Comparison of ENCODE assay signal across 10 cellular contexts in the genomic region with DNA sequence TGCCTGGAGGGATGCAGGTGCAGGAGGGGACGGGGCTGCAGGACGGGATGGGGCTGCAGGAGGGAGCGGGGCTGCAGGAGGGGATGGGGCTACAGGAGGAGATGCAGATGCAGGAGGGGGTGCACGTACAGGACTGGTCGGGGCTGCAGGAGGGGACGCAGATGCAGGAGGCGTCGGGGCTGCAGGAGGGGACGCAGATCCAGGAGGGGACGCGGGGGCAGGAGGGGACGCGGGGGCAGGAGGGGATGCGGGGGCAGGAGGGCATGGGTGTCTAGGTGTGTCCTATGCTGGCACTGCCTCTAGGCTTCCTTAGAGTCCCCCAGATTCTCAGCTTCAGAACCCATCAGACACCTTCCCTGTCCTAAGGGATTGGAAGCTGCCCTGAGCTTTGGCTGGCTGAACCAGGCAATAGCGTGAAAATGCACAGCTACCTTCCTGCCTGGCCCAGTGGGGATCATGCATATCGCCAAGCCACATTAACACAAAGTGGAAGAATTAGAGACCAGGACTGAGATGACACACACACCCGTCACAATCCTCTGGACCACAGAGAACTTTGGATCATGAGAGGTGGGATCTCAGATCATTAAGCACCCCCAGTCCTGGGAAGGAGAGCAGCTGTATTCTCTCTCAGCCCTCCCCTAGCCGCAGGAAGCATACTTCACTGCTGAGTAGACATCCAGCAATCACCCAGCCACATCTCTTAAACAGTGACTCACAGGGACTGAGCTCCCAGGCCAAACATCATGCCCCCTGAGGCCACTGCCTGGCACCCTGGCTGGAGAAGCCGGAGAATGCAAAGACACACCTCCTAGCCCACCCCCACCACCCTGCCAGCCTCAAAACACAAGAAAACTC.
DNase-seq lines count a peak whose midpoint lies in the region; ATAC-seq lines count a peak whose summit lies in the region.
"Had no signal": no experiment of that assay in that cellular context is flagged by ENCODE, and none has a peak within 500 bp of the region (broad histone marks: within the 10 kb centered on the region; RNA-seq: fewer than 3 reads in every experiment).

No MANE protein-coding gene starts in this region.

- H3K27ac Mint-ChIP-seq in activated CD4-positive, alpha-beta memory T cell treated with anti-CD3 and anti-CD28 coated beads, Interleukin-2, amount 10 ng/mL, durations not matched to agents 7 days and 5 days, result no peak overlapping the region
- H3K27ac Mint-ChIP-seq: activated naive CD4-positive, alpha-beta T cell treated with anti-CD3 and anti-CD28 coated beads, Interleukin-2, amount 50 U/mL, for 24 hours had no signal

- intact Hi-C loops in posterior vena cava (cut with DNase I), result loop anchor here (10.0 kb wide), 1 partner anchor 128 kb away; no protein-coding TSS in a partner anchor
- intact Hi-C loops in Right ventricle myocardium inferior (cut with DNase I), result loop anchor here (10.0 kb wide), 2 partner anchors 478 to 518 kb away; partner anchors contain the start of gene FHIP2A

- CTCF ChIA-PET in activated CD4-positive, alpha-beta memory T cell treated with anti-CD3 and anti-CD28 coated beads, Interleukin-2, amount 10 ng/mL, durations not matched to agents 7 days and 5 days (lab: Charles Lee), result no interaction called here

- H3K27me3 Mint-ChIP-seq in activated CD4-positive, alpha-beta memory T cell treated with anti-CD3 and anti-CD28 coated beads, Interleukin-2, amount 10 ng/mL, durations not matched to agents 7 days and 5 days, result no peaks in the 10 kb centered on the region
- H3K27me3 Mint-ChIP-seq: activated naive CD4-positive, alpha-beta T cell treated with anti-CD3 and anti-CD28 coated beads, Interleukin-2, amount 50 U/mL, for 24 hours had no signal

- H3K9me3 Mint-ChIP-seq in activated CD4-positive, alpha-beta memory T cell treated with anti-CD3 and anti-CD28 coated beads, Interleukin-2, amount 10 ng/mL, durations not matched to agents 7 days and 5 days, result no peaks in the 10 kb centered on the region
- H3K9me3 Mint-ChIP-seq: activated naive CD4-positive, alpha-beta T cell treated with anti-CD3 and anti-CD28 coated beads, Interleukin-2, amount 50 U/mL, for 24 hours had no signal

- peaks cover 13% of the 10 kb centered on the region for H3K4me1 Mint-ChIP-seq in activated CD4-positive, alpha-beta memory T cell treated with anti-CD3 and anti-CD28 coated beads, Interleukin-2, amount 10 ng/mL, durations not matched to agents 7 days and 5 days

- POLR2A ChIA-PET in activated CD4-positive, alpha-beta memory T cell treated with anti-CD3 and anti-CD28 coated beads, Interleukin-2, amount 10 ng/mL, durations not matched to agents 7 days and 5 days (lab: Charles Lee), result no interaction called here

- DNase-seq in ELF-1 (ENCODE audit: low read depth, low spot score) (peak; percentile 70), RKO (ENCODE audit: low spot score) (peak; percentile 71), posterior vena cava (ENCODE audit: low spot score) (peak; percentile 32), NCI-H2107 (lab: John Stamatoyannopoulos, UW) (no peak), Right ventricle myocardium inferior (ENCODE audit: missing footprints) (no peak)
- no peak for DNase-seq in activated CD4-positive, alpha-beta memory T cell treated with anti-CD3 and anti-CD28 coated beads, Interleukin-2, amount 10 ng/mL, durations not matched to agents 7 days and 5 days
- DNase-seq in stimulated activated naive CD4-positive, alpha-beta T cell (lab: John Stamatoyannopoulos, UW), result no peak
- DNase-seq: NCI-H510A treated with DMSO at 0.1 percent for 48 hours had no signal

- H3K4me3 Mint-ChIP-seq in activated CD4-positive, alpha-beta memory T cell treated with anti-CD3 and anti-CD28 coated beads, Interleukin-2, amount 10 ng/mL, durations not matched to agents 7 days and 5 days, result no peak overlapping the region

- no peaks in the 10 kb centered on the region for H3K36me3 Mint-ChIP-seq in activated CD4-positive, alpha-beta memory T cell treated with anti-CD3 and anti-CD28 coated beads, Interleukin-2, amount 10 ng/mL, durations not matched to agents 7 days and 5 days (ENCODE audit: low read depth)
- H3K36me3 Mint-ChIP-seq: activated naive CD4-positive, alpha-beta T cell treated with anti-CD3 and anti-CD28 coated beads, Interleukin-2, amount 50 U/mL, for 24 hours had no signal

- peak; percentile 21 for ATAC-seq in esophagus mucosa
- ATAC-seq in Right ventricle myocardium inferior, result no peak

Comparison
In these comparisons a context has a peak if more than half of its experiments do, and no peak if none do; other contexts are left out.
1. DNase-seq: peak in ELF-1 (single experiment), RKO (single experiment) and posterior vena cava (single experiment); none in NCI-H2107 (single experiment), Right ventricle myocardium inferior (single experiment), activated CD4-positive, alpha-beta memory T cell treated with anti-CD3 and anti-CD28 coated beads, Interleukin-2, amount 10 ng/mL, durations not matched to agents 7 days and 5 days (single experiment) and stimulated activated naive CD4-positive, alpha-beta T cell (0 of 6).